ENCODE assay signal across 18 cellular contexts in the genomic region with DNA sequence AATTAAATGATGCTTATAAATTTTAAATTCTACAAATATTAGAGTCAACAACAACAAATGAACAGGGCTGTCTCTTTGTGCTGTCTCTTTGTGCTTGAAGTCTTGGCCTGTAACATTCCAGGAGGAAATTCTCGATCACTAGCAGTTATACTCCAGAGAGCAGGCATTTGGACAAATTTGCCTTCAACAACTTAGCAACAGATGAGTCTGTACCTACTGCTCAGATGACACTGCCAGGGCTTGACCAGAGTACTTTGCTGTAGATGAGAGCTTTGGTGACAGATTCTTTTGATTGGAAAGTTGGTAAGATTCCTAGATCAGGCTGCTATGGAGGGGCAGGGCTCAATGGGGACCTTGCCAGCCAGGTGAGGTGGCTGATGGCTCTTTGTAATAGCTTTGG.
DNase-seq lines count a peak whose midpoint lies in the region; ATAC-seq, FAIRE-seq and TF ChIP-seq lines count a peak whose summit lies in the region.
"Had no signal": no experiment of that assay in that cellular context is flagged by ENCODE, and none has a peak within 500 bp of the region (broad histone marks: within the 10 kb centered on the region; RNA-seq: fewer than 3 reads in every experiment).

No MANE protein-coding gene starts in this region.

- H3K9ac ChIP-seq in mesendoderm (ENCODE audit: low read length): no peak overlapping the region
- H3K9ac ChIP-seq: GM23248 had no signal

- no peak overlapping the region for H3K4me2 ChIP-seq in A549
- H3K4me2 ChIP-seq in mesendoderm (ENCODE audit: low read length): no peak overlapping the region

- POLR2A ChIA-PET in A549 (lab: Yijun Ruan, JAX): no interaction called here

- H3K4me3 ChIP-seq in A549 (no peak overlapping the region), mesendoderm (ENCODE audit: low read length) (no peak overlapping the region), H7 (ENCODE audit: insufficient read depth, low read depth, low read length) (no peak overlapping the region)
- H3K4me3 ChIP-seq: GM12878, GM23248, HAP-1 had no signal

- H3K4me1 Mint-ChIP-seq in nephron progenitor cell: no peaks in the 10 kb centered on the region
- H3K4me1 Mint-ChIP-seq: CD4-positive, alpha-beta memory T cell had no signal

- H3K27ac Mint-ChIP-seq in nephron progenitor cell: no peak overlapping the region
- H3K27ac Mint-ChIP-seq: CD4-positive, alpha-beta memory T cell; HFFc6 had no signal

- no peak overlapping the region for H2AK5ac ChIP-seq in mesendoderm (ENCODE audit: low read length)

- H3K36me3 ChIP-seq in mesendoderm (ENCODE audit: control insufficient read depth, insufficient read depth, low read length): no peaks in the 10 kb centered on the region
- no peaks in the 10 kb centered on the region for H3K36me3 ChIP-seq in H7 (replicated peaks; ENCODE audit: control insufficient read depth, insufficient read depth, low read length)
- H3K36me3 ChIP-seq: HAP-1 had no signal

- H3K27me3 Mint-ChIP-seq in nephron progenitor cell (ENCODE audit: low read depth, poor library complexity): peaks cover 7% of the 10 kb centered on the region
- H3K27me3 Mint-ChIP-seq: CD4-positive, alpha-beta memory T cell had no signal

- no peak for TF ChIP-seq RAD21 in A549 (conservative IDR thresholded peaks at IDR 0.05 in 1 of 2, IDR thresholded peaks at IDR 0.05 in 1 of 2)

- H3K56ac ChIP-seq in mesendoderm (ENCODE audit: low read length): no peak overlapping the region

- no peak overlapping the region for H2BK15ac ChIP-seq in mesendoderm (replicated peaks; ENCODE audit: low read depth)

- no peak for TF ChIP-seq EP300 in A549 (IDR thresholded peaks at IDR 0.05)

- in situ Hi-C loops in SK-MEL-5 (cut with HindIII; ENCODE audit: low pct_unique_long_range_greater_than_20kb, low sequenced_read_pairs): no loop called here

- H3K9me3 Mint-ChIP-seq in nephron progenitor cell: peaks cover 13% of the 10 kb centered on the region

- H3K4ac ChIP-seq in mesendoderm (ENCODE audit: low read depth, low read length): peak overlapping the region; percentile 4

- no peaks in the 10 kb centered on the region for H3K27me3 ChIP-seq in mesendoderm (ENCODE audit: insufficient read depth, low read length, poor library complexity)
- H3K27me3 ChIP-seq in H7 (ENCODE audit: control insufficient read depth, insufficient read depth, low read length): no peaks in the 10 kb centered on the region

- whole genome bisulfite sequencing in A549 (ENCODE audit: missing lambda C conversion rate): 0% methylated on average over 1 of the region's 1 CpG
- no CpG with 5 or more reads among the region's 1 CpG for WGBS in mesendoderm (ENCODE audit: extremely low coverage, insufficient coverage, low lambda C conversion rate)

- peak overlapping the region; percentile 60 for H3K18ac ChIP-seq in mesendoderm (ENCODE audit: low read length)

- TF ChIP-seq CTCF in A549 (IDR thresholded peaks at IDR 0.05): no peak
- TF ChIP-seq CTCF in nephron progenitor cell (IDR thresholded peaks at IDR 0.05): no peak

- no peak overlapping the region for H2BK5ac ChIP-seq in mesendoderm (ENCODE audit: low read length)

- no peaks in the 10 kb centered on the region for H3K79me1 ChIP-seq in mesendoderm (ENCODE audit: low read length)

- no peak for FAIRE-seq in A549 (lab: Jason Lieb, UNC)
- FAIRE-seq: G401.6, GM12878 had no signal

- CTCF ChIA-PET in A549 (lab: Yijun Ruan, JAX): no interaction called here

- H3K79me2 ChIP-seq in mesendoderm (ENCODE audit: control insufficient read depth, insufficient read depth, low read length): no peaks in the 10 kb centered on the region

- H3K4me1 ChIP-seq in A549 (no peaks in the 10 kb centered on the region), mesendoderm (ENCODE audit: control insufficient read depth, low read depth, low read length) (no peaks in the 10 kb centered on the region)
- H3K4me1 ChIP-seq: HAP-1 had no signal

- no peak overlapping the region for H3K23ac ChIP-seq in mesendoderm (ENCODE audit: low read length)

- no peak overlapping the region for H2BK120ac ChIP-seq in mesendoderm (ENCODE audit: low read depth, low read length)

- no peak for ATAC-seq in A549
- ATAC-seq: GM12878 had no signal

- H3K27ac ChIP-seq in A549 (no peak overlapping the region), mesendoderm (ENCODE audit: low read depth, low read length) (no peak overlapping the region)
- H3K27ac ChIP-seq: GM23248 had no signal

- no peaks in the 10 kb centered on the region for H3K9me3 ChIP-seq in A549
- H3K9me3 ChIP-seq: HAP-1 had no signal

- DNase-seq in A549 (ENCODE audit: low read depth in 1 of 2, low spot score in 1 of 2): no peak
- peak; percentile 48 for DNase-seq in SK-MEL-5 (ENCODE audit: low read depth, low spot score)
- DNase-seq in cerebellar cortex (ENCODE audit: low spot score): peak; percentile 44
- DNase-seq in mesendoderm: no peak
- no peak for DNase-seq in H7
- DNase-seq in nephron progenitor cell: no peak
- DNase-seq in GF-D8 (lab: John Stamatoyannopoulos, UW): no peak
- DNase-seq: 8988T; Calu3; CD4-positive, alpha-beta memory T cell; COR-L47; DMS53; DMS79 treated with DMSO at 0.1 percent for 48 hours; GM23248; HFFc6 had no signal

- no peak for TF ChIP-seq POLR2A in A549 (IDR thresholded peaks at IDR 0.05; ENCODE audit: low read length)

- no peaks in the 10 kb centered on the region for H3K36me3 Mint-ChIP-seq in nephron progenitor cell (ENCODE audit: low read depth)
- H3K36me3 Mint-ChIP-seq: CD4-positive, alpha-beta memory T cell had no signal

- H3K4me3 Mint-ChIP-seq in nephron progenitor cell: no peak overlapping the region
- H3K4me3 Mint-ChIP-seq: CD4-positive, alpha-beta memory T cell; HFFc6 had no signal

- no peak overlapping the region for H4K8ac ChIP-seq in mesendoderm (ENCODE audit: low read depth, low read length)

- no peak overlapping the region for H4K5ac ChIP-seq in mesendoderm (ENCODE audit: low read length)

TF ChIP-seq in A549, 52 proteins besides CTCF, POLR2A, EP300 and RAD21:
- TF ChIP-seq CEBPB (IDR thresholded peaks at IDR 0.05) (no peak), RFX5 (IDR thresholded peaks at IDR 0.05) (0 out of 2 replicates have a peak, but pooled peaks have one; percentile 36)
TF ChIP-seq in A549: peak in this region for 1.

Comparison
In these comparisons a context has a peak if more than half of its experiments do, and no peak if none do; other contexts are left out.
1. DNase-seq: peak in SK-MEL-5 (single experiment) and cerebellar cortex (single experiment); none in A549 (0 of 2), mesendoderm (single experiment), H7 (single experiment), nephron progenitor cell (single experiment) and GF-D8 (single experiment).